Comparison of ENCODE assay signal across 8 cellular contexts in the genomic region with DNA sequence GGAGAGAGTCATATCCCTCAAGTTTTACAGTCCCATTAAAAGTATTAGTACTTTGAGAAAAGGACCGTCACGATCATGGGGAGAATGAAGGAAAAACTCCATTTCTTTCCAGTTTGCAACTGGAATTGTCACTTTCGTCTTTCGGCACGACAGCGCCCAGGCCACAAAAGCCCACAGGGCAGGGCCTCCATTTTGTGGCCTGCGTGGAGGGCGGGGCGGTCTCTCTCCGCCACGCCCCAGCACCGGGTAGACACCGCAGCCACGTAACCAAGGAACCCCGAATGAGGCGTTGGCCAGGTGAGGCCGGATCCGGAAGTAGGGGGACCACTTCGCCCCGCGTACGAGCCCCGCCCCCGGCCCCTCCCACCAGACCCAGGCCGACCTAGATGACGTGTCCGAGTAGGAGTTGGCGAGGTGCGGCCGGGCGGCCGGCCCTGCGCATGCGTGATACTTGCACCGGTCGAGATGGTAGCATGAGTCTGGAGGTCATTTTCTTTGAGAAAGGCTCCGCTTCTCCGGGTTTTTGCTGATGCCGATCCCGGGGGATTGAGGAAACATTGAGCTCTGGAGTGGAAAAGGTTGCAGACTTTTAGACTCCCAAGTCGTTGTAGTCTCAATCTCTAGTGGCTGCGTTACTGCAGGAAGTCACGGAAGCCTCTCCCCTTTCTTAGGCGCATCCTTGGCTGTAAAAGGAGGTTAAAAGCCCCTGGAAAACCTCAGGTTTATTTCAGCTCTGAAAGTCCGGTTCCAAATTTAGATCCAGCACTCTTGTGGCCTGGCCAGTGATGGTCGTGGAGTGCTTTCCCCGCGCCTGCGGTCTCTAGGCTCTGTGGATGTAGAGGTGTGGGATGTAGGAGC. TPM values are rescaled to one million over a fixed set of nuclear protein-coding genes. Genes with fewer than 3 reads are reported as not detected.
A peak's percentile ranks its signal among the peaks of the same experiment; 100 is the strongest.
DNase-seq lines count a peak whose midpoint lies in the region; ATAC-seq and TF ChIP-seq lines count a peak whose summit lies in the region.

No MANE protein-coding gene starts in this region.

- H3K27me3 ChIP-seq in dorsolateral prefrontal cortex (no peaks in the 10 kb centered on the region), liver (ENCODE audit: control insufficient read depth in 4 of 4, insufficient read depth in 4 of 4, low read length in 3 of 4) (no peaks in the 10 kb centered on the region)

- H3K9me3 ChIP-seq in liver (ENCODE audit: control insufficient read depth in 4 of 4, low read length in 3 of 4) = no peaks in the 10 kb centered on the region

- TF ChIP-seq RAD21 in liver (IDR thresholded peaks at IDR 0.05) = no peak

- H3K4me1 ChIP-seq in liver (ENCODE audit: control insufficient read depth in 4 of 4, insufficient read depth in 4 of 4, low read length in 3 of 4) = peaks cover 7 to 51% (median 39%) of the 10 kb centered on the region in 4 donors

- H3K27ac ChIP-seq in C4-2B = peak overlapping the region; percentile 69
- peak overlapping the region; percentile 69 to 96 (median 89) for H3K27ac ChIP-seq in dorsolateral prefrontal cortex
- H3K27ac ChIP-seq in liver (ENCODE audit: low read depth in 1 of 2, low read length in 2 of 2) = peak overlapping the region; percentile 76 to 90

- peak overlapping the region; percentile 85 for H3K9ac ChIP-seq in liver (ENCODE audit: low read depth in 1 of 2, low read length in 2 of 2)

- DNase-seq in NCI-H774 (lab: John Stamatoyannopoulos, UW) (peak; percentile 97), dorsolateral prefrontal cortex (peak; percentile 89 to 98 (median 96))
- DNase-seq in activated CD4-positive, alpha-beta T cell treated with anti-CD3 and anti-CD28 coated beads, Interleukin-2, amount 50 U/mL, for 48 hours = peak; percentile 98 to 99
- DNase-seq in stimulated activated CD4-positive, alpha-beta T cell treated with anti-CD3 and anti-CD28 coated beads, Interleukin-4, amount 100 ng/mL, for 1 hour = peak; percentile 94

- peak overlapping the region; percentile 48 to 90 (median 72) for H3K4me3 ChIP-seq in dorsolateral prefrontal cortex
- peak overlapping the region; percentile 51 to 79 (median 72) for H3K4me3 ChIP-seq in liver (ENCODE audit: low read depth in 1 of 3, low read length in 3 of 3)

- ATAC-seq in GM19372 (IDR thresholded peaks at IDR 0.05; ENCODE audit: low read depth, unreplicated experiment) (peak; percentile 51), HG03521 (IDR thresholded peaks at IDR 0.05; ENCODE audit: unreplicated experiment) (peak; percentile 64)

- H3K36me3 ChIP-seq in liver (ENCODE audit: control insufficient read depth in 4 of 4, insufficient read depth in 3 of 4, low read depth in 1 of 4, low read length in 3 of 4) = no peaks in the 10 kb centered on the region

- WGBS in liver = 4% methylated on average over 49 of the region's 49 CpGs

- intact Hi-C loops in dorsolateral prefrontal cortex (cut with DNase I) = loop anchor here (5.0 to 10.0 kb wide), 2 partner anchors 51 to 304 kb away; no protein-coding TSS in a partner anchor

- no peak for TF ChIP-seq CTCF in C4-2B (conservative IDR thresholded peaks at IDR 0.05)
- TF ChIP-seq CTCF in dorsolateral prefrontal cortex (IDR thresholded peaks at IDR 0.05 in 54 of 56, conservative IDR thresholded peaks at IDR 0.05 in 2 of 56; ENCODE audit: low read depth in 1 of 56, partially characterized antibody in 56 of 56) = peak in 16 of 56 donors; percentile 3 to 36 (median 14)
- no peak for TF ChIP-seq CTCF in liver (IDR thresholded peaks at IDR 0.05; ENCODE audit: low read depth, low read length, missing input control)

TF ChIP-seq in liver, 16 proteins besides CTCF, POLR2A, EP300 and RAD21:
- TF ChIP-seq, protein P1, sequence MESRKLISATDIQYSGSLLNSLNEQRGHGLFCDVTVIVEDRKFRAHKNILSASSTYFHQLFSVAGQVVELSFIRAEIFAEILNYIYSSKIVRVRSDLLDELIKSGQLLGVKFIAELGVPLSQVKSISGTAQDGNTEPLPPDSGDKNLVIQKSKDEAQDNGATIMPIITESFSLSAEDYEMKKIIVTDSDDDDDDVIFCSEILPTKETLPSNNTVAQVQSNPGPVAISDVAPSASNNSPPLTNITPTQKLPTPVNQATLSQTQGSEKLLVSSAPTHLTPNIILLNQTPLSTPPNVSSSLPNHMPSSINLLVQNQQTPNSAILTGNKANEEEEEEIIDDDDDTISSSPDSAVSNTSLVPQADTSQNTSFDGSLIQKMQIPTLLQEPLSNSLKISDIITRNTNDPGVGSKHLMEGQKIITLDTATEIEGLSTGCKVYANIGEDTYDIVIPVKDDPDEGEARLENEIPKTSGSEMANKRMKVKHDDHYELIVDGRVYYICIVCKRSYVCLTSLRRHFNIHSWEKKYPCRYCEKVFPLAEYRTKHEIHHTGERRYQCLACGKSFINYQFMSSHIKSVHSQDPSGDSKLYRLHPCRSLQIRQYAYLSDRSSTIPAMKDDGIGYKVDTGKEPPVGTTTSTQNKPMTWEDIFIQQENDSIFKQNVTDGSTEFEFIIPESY (IDR thresholded peaks at IDR 0.05) = no peak
- TF ChIP-seq JUND (IDR thresholded peaks at IDR 0.05) = peak; percentile 60 to 80
- TF ChIP-seq FOXA1 (IDR thresholded peaks at IDR 0.05) = peak; percentile 54
- TF ChIP-seq, protein P2, sequence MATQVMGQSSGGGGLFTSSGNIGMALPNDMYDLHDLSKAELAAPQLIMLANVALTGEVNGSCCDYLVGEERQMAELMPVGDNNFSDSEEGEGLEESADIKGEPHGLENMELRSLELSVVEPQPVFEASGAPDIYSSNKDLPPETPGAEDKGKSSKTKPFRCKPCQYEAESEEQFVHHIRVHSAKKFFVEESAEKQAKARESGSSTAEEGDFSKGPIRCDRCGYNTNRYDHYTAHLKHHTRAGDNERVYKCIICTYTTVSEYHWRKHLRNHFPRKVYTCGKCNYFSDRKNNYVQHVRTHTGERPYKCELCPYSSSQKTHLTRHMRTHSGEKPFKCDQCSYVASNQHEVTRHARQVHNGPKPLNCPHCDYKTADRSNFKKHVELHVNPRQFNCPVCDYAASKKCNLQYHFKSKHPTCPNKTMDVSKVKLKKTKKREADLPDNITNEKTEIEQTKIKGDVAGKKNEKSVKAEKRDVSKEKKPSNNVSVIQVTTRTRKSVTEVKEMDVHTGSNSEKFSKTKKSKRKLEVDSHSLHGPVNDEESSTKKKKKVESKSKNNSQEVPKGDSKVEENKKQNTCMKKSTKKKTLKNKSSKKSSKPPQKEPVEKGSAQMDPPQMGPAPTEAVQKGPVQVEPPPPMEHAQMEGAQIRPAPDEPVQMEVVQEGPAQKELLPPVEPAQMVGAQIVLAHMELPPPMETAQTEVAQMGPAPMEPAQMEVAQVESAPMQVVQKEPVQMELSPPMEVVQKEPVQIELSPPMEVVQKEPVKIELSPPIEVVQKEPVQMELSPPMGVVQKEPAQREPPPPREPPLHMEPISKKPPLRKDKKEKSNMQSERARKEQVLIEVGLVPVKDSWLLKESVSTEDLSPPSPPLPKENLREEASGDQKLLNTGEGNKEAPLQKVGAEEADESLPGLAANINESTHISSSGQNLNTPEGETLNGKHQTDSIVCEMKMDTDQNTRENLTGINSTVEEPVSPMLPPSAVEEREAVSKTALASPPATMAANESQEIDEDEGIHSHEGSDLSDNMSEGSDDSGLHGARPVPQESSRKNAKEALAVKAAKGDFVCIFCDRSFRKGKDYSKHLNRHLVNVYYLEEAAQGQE (IDR thresholded peaks at IDR 0.05) = peak; percentile 59
- TF ChIP-seq, protein P3, sequence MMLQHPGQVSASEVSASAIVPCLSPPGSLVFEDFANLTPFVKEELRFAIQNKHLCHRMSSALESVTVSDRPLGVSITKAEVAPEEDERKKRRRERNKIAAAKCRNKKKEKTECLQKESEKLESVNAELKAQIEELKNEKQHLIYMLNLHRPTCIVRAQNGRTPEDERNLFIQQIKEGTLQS (IDR thresholded peaks at IDR 0.05) = no peak
- TF ChIP-seq GABPA (IDR thresholded peaks at IDR 0.05 in 1 of 2, conservative IDR thresholded peaks at IDR 0.05 in 1 of 2) = peak; percentile 96 to 97
- TF ChIP-seq, protein P4, sequence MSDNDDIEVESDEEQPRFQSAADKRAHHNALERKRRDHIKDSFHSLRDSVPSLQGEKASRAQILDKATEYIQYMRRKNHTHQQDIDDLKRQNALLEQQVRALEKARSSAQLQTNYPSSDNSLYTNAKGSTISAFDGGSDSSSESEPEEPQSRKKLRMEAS (IDR thresholded peaks at IDR 0.05) = peak; percentile 84
- peak; percentile 97 for TF ChIP-seq YY1 (IDR thresholded peaks at IDR 0.05)
- TF ChIP-seq NR2F2 (IDR thresholded peaks at IDR 0.05) = peak; percentile 68
- TF ChIP-seq TAF1 (conservative IDR thresholded peaks at IDR 0.05) = peak; percentile 52
- TF ChIP-seq HNF4A (conservative IDR thresholded peaks at IDR 0.05) = peak; percentile 77 to 84
- peak; percentile 64 to 78 for TF ChIP-seq RXRA (IDR thresholded peaks at IDR 0.05)
- peak; percentile 83 for TF ChIP-seq SP1 (IDR thresholded peaks at IDR 0.05)
- no peak for TF ChIP-seq HNF4G (IDR thresholded peaks at IDR 0.05)
- no peak for TF ChIP-seq EGR1 (IDR thresholded peaks at IDR 0.05; ENCODE audit: low read depth in 2 of 2)

RNA-seq across cellular contexts. Expression of a gene that starts 2.7 kb away (rescaled TPM):
- 10 to 100 TPM; 37.7 to 80.9 (median 64.8) TPM for total RNA-seq in dorsolateral prefrontal cortex
- total RNA-seq in liver = 100 to 1,000 TPM; 105 to 112 TPM
- 10 to 100 TPM; 70.2 to 92.9 TPM for polyA plus RNA-seq in liver

Comparison
In these comparisons a context has a peak if more than half of its experiments do, and no peak if none do; other contexts are left out.
1. Peak in every context shown above with its lines: DNase-seq, ATAC-seq, H3K4me3 ChIP-seq and H3K27ac ChIP-seq.